In genomic region chr2:108023776-108024175, GRCh38 we compare ENCODE assay signal across 1 cellular context.
TF ChIP-seq lines count a peak whose summit lies in the region.

No MANE protein-coding gene starts in this region.

TF ChIP-seq in GM12878, 131 proteins besides CTCF, POLR2A, EP300 and RAD21 (continued from another document):
- TF ChIP-seq, protein P1, sequence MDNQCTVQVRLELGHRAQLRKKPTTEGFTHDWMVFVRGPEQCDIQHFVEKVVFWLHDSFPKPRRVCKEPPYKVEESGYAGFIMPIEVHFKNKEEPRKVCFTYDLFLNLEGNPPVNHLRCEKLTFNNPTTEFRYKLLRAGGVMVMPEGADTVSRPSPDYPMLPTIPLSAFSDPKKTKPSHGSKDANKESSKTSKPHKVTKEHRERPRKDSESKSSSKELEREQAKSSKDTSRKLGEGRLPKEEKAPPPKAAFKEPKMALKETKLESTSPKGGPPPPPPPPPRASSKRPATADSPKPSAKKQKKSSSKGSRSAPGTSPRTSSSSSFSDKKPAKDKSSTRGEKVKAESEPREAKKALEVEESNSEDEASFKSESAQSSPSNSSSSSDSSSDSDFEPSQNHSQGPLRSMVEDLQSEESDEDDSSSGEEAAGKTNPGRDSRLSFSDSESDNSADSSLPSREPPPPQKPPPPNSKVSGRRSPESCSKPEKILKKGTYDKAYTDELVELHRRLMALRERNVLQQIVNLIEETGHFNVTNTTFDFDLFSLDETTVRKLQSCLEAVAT (IDR thresholded peaks at IDR 0.05), result no peak
- no peak for TF ChIP-seq BACH1 (IDR thresholded peaks at IDR 0.05; ENCODE audit: borderline replicate concordance)
